Comparison of ENCODE assay signal across 37 cellular contexts in genomic region chrX:105909576-105909975, GRCh38.
"Had no signal": no experiment of that assay in that cellular context is flagged by ENCODE, and none has a peak within 500 bp of the region (broad histone marks: within the 10 kb centered on the region; RNA-seq: fewer than 3 reads in every experiment).

No MANE protein-coding gene starts in this region.

- H3K36me3 ChIP-seq: adrenal gland, brain microvascular endothelial cell, breast epithelium, cardiac muscle cell had no signal

- DNase-seq: activated effector memory CD4-positive, alpha-beta T cell treated with anti-CD3 and anti-CD28 coated beads, Interleukin-2, amount 50 U/mL, for 16 hours; activated effector memory CD4-positive, alpha-beta T cell treated with Interleukin-2 at 50 U/mL for 16 hours; activated gamma-delta T cell; activated gamma-delta T cell treated with Interleukin-2 at 50 U/mL for 16 hours; activated naive CD4-positive, alpha-beta T cell; activated naive CD4-positive, alpha-beta T cell treated with anti-CD3 and anti-CD28 coated beads for 36 hours; activated naive CD4-positive, alpha-beta T cell treated with anti-CD3 and anti-CD28 coated beads, Interleukin-2, amount 10 ng/mL, durations not matched to agents 7 days and 5 days; activated naive CD4-positive, alpha-beta T cell treated with anti-CD3 and anti-CD28 coated beads, Interleukin-2, amount 50 U/mL, for 16 hours; activated naive CD4-positive, alpha-beta T cell treated with Interleukin-2 at 50 U/mL for 16 hours; activated naive CD8-positive, alpha-beta T cell treated with anti-CD3 and anti-CD28 coated beads for 36 hours; activated naive CD8-positive, alpha-beta T cell treated with anti-CD3 and anti-CD28 coated beads, Interleukin-2, amount 10 ng/mL, durations not matched to agents 7 days and 5 days; activated naive CD8-positive, alpha-beta T cell treated with anti-CD3 and anti-CD28 coated beads, Interleukin-2, amount 50 U/mL, for 24 hours; activated T-cell treated with anti-CD3 and anti-CD28 coated beads, Interleukin-2, amount 50 U/mL, for 1 hour; activated T-cell treated with anti-CD3 and anti-CD28 coated beads, Interleukin-2, amount 50 U/mL, for 24 hours; activated T-cell treated with anti-CD3 and anti-CD28 coated beads, Interleukin-2, amount 50 U/mL, for 4 hours; activated T-cell treated with anti-CD3 and anti-CD28 coated beads, Interleukin-2, amount 50 U/mL, for 48 hours; activated T-cell treated with anti-CD3 and anti-CD28 coated beads, Interleukin-2, amount 50 U/mL, for 72 hours; adrenal gland; amniotic stem cell; amygdala; anterior cingulate cortex; body of pancreas; brain microvascular endothelial cell; caudate nucleus; central memory CD4-positive, alpha-beta T cell; cerebellar nuclear complex had no signal

- H3K4me3 Mint-ChIP-seq: activated naive CD4-positive, alpha-beta T cell treated with anti-CD3 and anti-CD28 coated beads for 36 hours; activated naive CD4-positive, alpha-beta T cell treated with anti-CD3 and anti-CD28 coated beads, Interleukin-2, amount 10 ng/mL, durations not matched to agents 7 days and 5 days; activated naive CD4-positive, alpha-beta T cell treated with anti-CD3 and anti-CD28 coated beads, Interleukin-2, amount 50 U/mL, for 24 hours; activated naive CD8-positive, alpha-beta T cell; activated naive CD8-positive, alpha-beta T cell treated with anti-CD3 and anti-CD28 coated beads for 36 hours; activated naive CD8-positive, alpha-beta T cell treated with anti-CD3 and anti-CD28 coated beads, Interleukin-2, amount 10 ng/mL, durations not matched to agents 7 days and 5 days; activated naive CD8-positive, alpha-beta T cell treated with anti-CD3 and anti-CD28 coated beads, Interleukin-2, amount 50 U/mL, for 24 hours; activated T-cell treated with anti-CD3 and anti-CD28 coated beads, Interleukin-2, amount 50 U/mL, for 24 hours; activated T-cell treated with anti-CD3 and anti-CD28 coated beads, Interleukin-2, amount 50 U/mL, for 4 hours; activated T-cell treated with anti-CD3 and anti-CD28 coated beads, Interleukin-2, amount 50 U/mL, for 72 hours; activated T-helper 1 cell treated with anti-CD3 and anti-CD28 coated beads, Interleukin-12 subunit alpha, Interleukin-12 subunit beta, Interleukin-2, Interleukin-4 antibody, amounts not matched to agents 30 ng/mL and 10 ng/mL and 1 ng/mL, durations not matched to agents 14 hours and 24 hours and 36 hours; activated T-helper 17 cell treated with anti-CD3 and anti-CD28 coated beads, Interleukin-2, amount 50 U/mL, for 72 hours; brain; central memory CD8-positive, alpha-beta T cell had no signal

- H3K36me3 Mint-ChIP-seq: activated naive CD4-positive, alpha-beta T cell treated with anti-CD3 and anti-CD28 coated beads, Interleukin-2, amount 10 ng/mL, durations not matched to agents 7 days and 5 days; activated naive CD4-positive, alpha-beta T cell treated with anti-CD3 and anti-CD28 coated beads, Interleukin-2, amount 50 U/mL, for 24 hours; activated naive CD4-positive, alpha-beta T cell treated with anti-CD3 and anti-CD28 coated beads, Interleukin-2, amount 50 U/mL, for 72 hours; activated naive CD8-positive, alpha-beta T cell; activated naive CD8-positive, alpha-beta T cell treated with anti-CD3 and anti-CD28 coated beads for 36 hours; activated naive CD8-positive, alpha-beta T cell treated with anti-CD3 and anti-CD28 coated beads, Interleukin-2, amount 10 ng/mL, durations not matched to agents 7 days and 5 days had no signal

- H3K27ac Mint-ChIP-seq: activated naive CD4-positive, alpha-beta T cell treated with anti-CD3 and anti-CD28 coated beads for 36 hours; activated naive CD4-positive, alpha-beta T cell treated with anti-CD3 and anti-CD28 coated beads, Interleukin-2, amount 10 ng/mL, durations not matched to agents 7 days and 5 days; activated naive CD4-positive, alpha-beta T cell treated with anti-CD3 and anti-CD28 coated beads, Interleukin-2, amount 50 U/mL, for 24 hours; activated naive CD4-positive, alpha-beta T cell treated with anti-CD3 and anti-CD28 coated beads, Interleukin-2, amount 50 U/mL, for 72 hours; activated naive CD8-positive, alpha-beta T cell; activated naive CD8-positive, alpha-beta T cell treated with anti-CD3 and anti-CD28 coated beads for 36 hours; activated naive CD8-positive, alpha-beta T cell treated with anti-CD3 and anti-CD28 coated beads, Interleukin-2, amount 10 ng/mL, durations not matched to agents 7 days and 5 days; activated naive CD8-positive, alpha-beta T cell treated with anti-CD3 and anti-CD28 coated beads, Interleukin-2, amount 50 U/mL, for 24 hours; activated T-cell treated with anti-CD3 and anti-CD28 coated beads, Interleukin-2, amount 50 U/mL, for 24 hours; activated T-cell treated with anti-CD3 and anti-CD28 coated beads, Interleukin-2, amount 50 U/mL, for 72 hours; activated T-helper 1 cell treated with anti-CD3 and anti-CD28 coated beads, Interleukin-12 subunit alpha, Interleukin-12 subunit beta, Interleukin-2, Interleukin-4 antibody, amounts not matched to agents 30 ng/mL and 10 ng/mL and 1 ng/mL, durations not matched to agents 14 hours and 24 hours and 36 hours; activated T-helper 17 cell treated with anti-CD3 and anti-CD28 coated beads, Interleukin-2, amount 50 U/mL, for 72 hours; activated T-helper 2 cell treated with anti-CD3 and anti-CD28 coated beads, Interferon-gamma antibody, Interleukin-2, Interleukin-4, amounts not matched to agents 10 μg/mL and 5 μg/mL and 100 μg/mL, durations not matched to agents 14 hours and 24 hours and 36 hours; brain had no signal

- H3K9me3 Mint-ChIP-seq: activated naive CD4-positive, alpha-beta T cell treated with anti-CD3 and anti-CD28 coated beads for 36 hours; activated naive CD4-positive, alpha-beta T cell treated with anti-CD3 and anti-CD28 coated beads, Interleukin-2, amount 10 ng/mL, durations not matched to agents 7 days and 5 days; activated naive CD4-positive, alpha-beta T cell treated with anti-CD3 and anti-CD28 coated beads, Interleukin-2, amount 50 U/mL, for 24 hours; activated naive CD4-positive, alpha-beta T cell treated with anti-CD3 and anti-CD28 coated beads, Interleukin-2, amount 50 U/mL, for 72 hours; activated naive CD8-positive, alpha-beta T cell treated with anti-CD3 and anti-CD28 coated beads for 36 hours; activated naive CD8-positive, alpha-beta T cell treated with anti-CD3 and anti-CD28 coated beads, Interleukin-2, amount 10 ng/mL, durations not matched to agents 7 days and 5 days; activated naive CD8-positive, alpha-beta T cell treated with anti-CD3 and anti-CD28 coated beads, Interleukin-2, amount 50 U/mL, for 24 hours; activated T-cell treated with anti-CD3 and anti-CD28 coated beads, Interleukin-2, amount 50 U/mL, for 24 hours; activated T-cell treated with anti-CD3 and anti-CD28 coated beads, Interleukin-2, amount 50 U/mL, for 4 hours; activated T-cell treated with anti-CD3 and anti-CD28 coated beads, Interleukin-2, amount 50 U/mL, for 72 hours; activated T-helper 1 cell treated with anti-CD3 and anti-CD28 coated beads, Interleukin-12 subunit alpha, Interleukin-12 subunit beta, Interleukin-2, Interleukin-4 antibody, amounts not matched to agents 30 ng/mL and 10 ng/mL and 1 ng/mL, durations not matched to agents 14 hours and 24 hours and 36 hours; activated T-helper 17 cell treated with anti-CD3 and anti-CD28 coated beads, Interleukin-2, amount 50 U/mL, for 72 hours; activated T-helper 2 cell treated with anti-CD3 and anti-CD28 coated beads, Interferon-gamma antibody, Interleukin-2, Interleukin-4, amounts not matched to agents 10 μg/mL and 5 μg/mL and 100 μg/mL, durations not matched to agents 14 hours and 24 hours and 36 hours; central memory CD8-positive, alpha-beta T cell had no signal

- H3K27ac ChIP-seq: adrenal gland, ascending aorta, body of pancreas, brain microvascular endothelial cell, breast epithelium, cardiac muscle cell had no signal

- H3K4me1 ChIP-seq: adrenal gland, ascending aorta, body of pancreas, breast epithelium had no signal

- H3K27me3 Mint-ChIP-seq: activated naive CD4-positive, alpha-beta T cell treated with anti-CD3 and anti-CD28 coated beads, Interleukin-2, amount 10 ng/mL, durations not matched to agents 7 days and 5 days; activated naive CD4-positive, alpha-beta T cell treated with anti-CD3 and anti-CD28 coated beads, Interleukin-2, amount 50 U/mL, for 24 hours; activated naive CD8-positive, alpha-beta T cell; activated naive CD8-positive, alpha-beta T cell treated with anti-CD3 and anti-CD28 coated beads for 36 hours; activated naive CD8-positive, alpha-beta T cell treated with anti-CD3 and anti-CD28 coated beads, Interleukin-2, amount 10 ng/mL, durations not matched to agents 7 days and 5 days; activated naive CD8-positive, alpha-beta T cell treated with anti-CD3 and anti-CD28 coated beads, Interleukin-2, amount 50 U/mL, for 24 hours; activated T-helper 17 cell treated with anti-CD3 and anti-CD28 coated beads, Interleukin-2, amount 50 U/mL, for 72 hours; central memory CD8-positive, alpha-beta T cell had no signal

- H3K4me1 Mint-ChIP-seq: activated naive CD4-positive, alpha-beta T cell treated with anti-CD3 and anti-CD28 coated beads, Interleukin-2, amount 10 ng/mL, durations not matched to agents 7 days and 5 days; activated naive CD4-positive, alpha-beta T cell treated with anti-CD3 and anti-CD28 coated beads, Interleukin-2, amount 50 U/mL, for 24 hours; activated naive CD8-positive, alpha-beta T cell treated with anti-CD3 and anti-CD28 coated beads for 36 hours; activated naive CD8-positive, alpha-beta T cell treated with anti-CD3 and anti-CD28 coated beads, Interleukin-2, amount 10 ng/mL, durations not matched to agents 7 days and 5 days; activated naive CD8-positive, alpha-beta T cell treated with anti-CD3 and anti-CD28 coated beads, Interleukin-2, amount 50 U/mL, for 24 hours; activated T-helper 17 cell treated with anti-CD3 and anti-CD28 coated beads, Interleukin-2, amount 50 U/mL, for 72 hours; brain; central memory CD8-positive, alpha-beta T cell had no signal

- H3K27me3 ChIP-seq: adrenal gland, ascending aorta, body of pancreas, brain microvascular endothelial cell, cardiac muscle cell had no signal

- H3K9me3 ChIP-seq: adrenal gland, ascending aorta, body of pancreas, breast epithelium had no signal

- H3K4me3 ChIP-seq: adrenal gland, ascending aorta, body of pancreas, breast epithelium, cardiac muscle cell had no signal
